Comparison of ENCODE assay signal across 9 cellular contexts in genomic region chr14:49623941-49624806, GRCh38. TPM values are rescaled to one million over a fixed set of nuclear protein-coding genes. Genes with fewer than 3 reads are reported as not detected.
DNase-seq lines count a peak whose midpoint lies in the region; ATAC-seq and TF ChIP-seq lines count a peak whose summit lies in the region.
"Had no signal": no experiment of that assay in that cellular context is flagged by ENCODE, and none has a peak within 500 bp of the region (broad histone marks: within the 10 kb centered on the region; RNA-seq: fewer than 3 reads in every experiment).

No MANE protein-coding gene starts in this region.

- H3K27ac ChIP-seq in breast epithelium: no peak overlapping the region
- peak overlapping the region; percentile 96 for H3K27ac ChIP-seq in epithelial cell of prostate
- peak overlapping the region; percentile 31 to 42 for H3K27ac ChIP-seq in testis
- no peak overlapping the region for H3K27ac ChIP-seq in substantia nigra (ENCODE audit: low read depth, low read length, poor library complexity, severe bottlenecking)

- H3K27me3 ChIP-seq in breast epithelium (no peaks in the 10 kb centered on the region), testis (no peaks in the 10 kb centered on the region)

- CTCF ChIA-PET in MCF 10A (lab: Yijun Ruan, JAX): interaction anchor here (0.7 to 0.9 kb wide), 3 partner anchors 8 to 237 kb away, joined by 3 to 5 read pairs (median 4); no protein-coding TSS in a partner anchor

- POLR2A ChIA-PET in MCF 10A (lab: Yijun Ruan, JAX): interaction anchor here (0.6 to 8.1 kb wide), 10 partner anchors 9 to 689 kb away, joined by 3 to 280 read pairs (median 6); partner anchors contain the start of genes DNAAF2, KLHDC2, LRR1 and RPS29

- intact Hi-C loops in MCF 10A (cut with micrococcal nuclease): loop anchor here (1.0 to 5.0 kb wide), 2 partner anchors 9 to 162 kb away; no protein-coding TSS in a partner anchor
- intact Hi-C loops in breast epithelium (cut with DNase I; ENCODE audit: low total_unique reads): loop anchor here (5.0 to 10.0 kb wide), 2 partner anchors 143 to 211 kb away; partner anchors contain the start of gene KLHDC2
- intact Hi-C loops in testis (cut with DNase I; ENCODE audit: low total_unique reads): no loop called here
- intact Hi-C loops in left ventricle myocardium superior (cut with micrococcal nuclease): no loop called here

- ATAC-seq in T-helper 17 cell: peak; percentile 39
- no peak for ATAC-seq in left ventricle myocardium superior

- WGBS in testis, 2 donors: 61 to 62% methylated on average over 6 of the region's 6 CpGs

- H3K27ac Mint-ChIP-seq in MCF 10A (ENCODE audit: low read depth, unreplicated experiment) (peak overlapping the region; percentile 67), T-helper 17 cell (peak overlapping the region; percentile 99)
- H3K27ac Mint-ChIP-seq: nephron had no signal

- H3K4me3 ChIP-seq in breast epithelium: no peak overlapping the region
- peak overlapping the region in 1 of 2 donors; percentile 8 for H3K4me3 ChIP-seq in testis

- no peak for TF ChIP-seq CTCF in MCF 10A (IDR thresholded peaks at IDR 0.05; ENCODE audit: unreplicated experiment)
- TF ChIP-seq CTCF in breast epithelium (IDR thresholded peaks at IDR 0.05): no peak
- no peak for TF ChIP-seq CTCF in testis (IDR thresholded peaks at IDR 0.05)

- H3K4me3 Mint-ChIP-seq in MCF 10A (ENCODE audit: unreplicated experiment) (peak overlapping the region; percentile 48), T-helper 17 cell (peak overlapping the region; percentile 67)

- peak; percentile 62 for DNase-seq in MCF 10A (ENCODE audit: unreplicated experiment)
- DNase-seq in breast epithelium (ENCODE audit: low spot score in 2 of 2): no peak
- DNase-seq in T-helper 17 cell: peak in 1 of 3 donors; percentile 24
- peak; percentile 60 for DNase-seq in epithelial cell of prostate (ENCODE audit: low read depth, low spot score)
- no peak for DNase-seq in testis
- no peak for DNase-seq in NCI-H2171 (lab: John Stamatoyannopoulos, UW)
- no peak for DNase-seq in substantia nigra (lab: John Stamatoyannopoulos, UW)
- DNase-seq in left ventricle myocardium superior: no peak

- H3K9me3 ChIP-seq in breast epithelium (no peaks in the 10 kb centered on the region), T-helper 17 cell (ENCODE audit: control insufficient read depth, low read length, poor library complexity, severe bottlenecking) (no peaks in the 10 kb centered on the region), testis (no peaks in the 10 kb centered on the region)

- TF ChIP-seq POLR2A in breast epithelium (IDR thresholded peaks at IDR 0.05) (no peak), testis (IDR thresholded peaks at IDR 0.05) (no peak)

- H3K4me1 Mint-ChIP-seq in MCF 10A (ENCODE audit: insufficient read depth, unreplicated experiment) (peaks cover 9% of the 10 kb centered on the region), T-helper 17 cell (peaks cover 20% of the 10 kb centered on the region)

- H3K4me1 ChIP-seq in breast epithelium: peaks cover 4 to 6% of the 10 kb centered on the region in 2 donors
- H3K4me1 ChIP-seq in testis: peaks cover 25% of the 10 kb centered on the region

- BruUV-seq in MCF 10A (replicated peaks; lab: Mats Ljungman, UMichigan): no TSS peak

- H3K9me3 Mint-ChIP-seq in MCF 10A (ENCODE audit: unreplicated experiment): no peaks in the 10 kb centered on the region
- H3K9me3 Mint-ChIP-seq: nephron had no signal

- no peaks in the 10 kb centered on the region for H3K36me3 ChIP-seq in breast epithelium
- no peaks in the 10 kb centered on the region for H3K36me3 ChIP-seq in testis (ENCODE audit: low read depth, missing control alignments)

- H3K27me3 Mint-ChIP-seq in MCF 10A (ENCODE audit: insufficient read depth, unreplicated experiment) (no peaks in the 10 kb centered on the region), T-helper 17 cell (no peaks in the 10 kb centered on the region)

- peaks cover 63% of the 10 kb centered on the region for H3K36me3 Mint-ChIP-seq in MCF 10A (ENCODE audit: insufficient read depth, unreplicated experiment)
- peaks cover 5% of the 10 kb centered on the region for H3K36me3 Mint-ChIP-seq in T-helper 17 cell (ENCODE audit: low read depth)

RNA-seq across cellular contexts. Expression of gene MGAT2, which starts 3.6 kb away (rescaled TPM):
- total RNA-seq in MCF 10A (2022): 43.8 and 44.3 TPM in 2 replicates
- 10 to 100 TPM; 21.6 to 24.9 (median 22.1) TPM for total RNA-seq in breast epithelium
- total RNA-seq in T-helper 17 cell: 10 to 100 TPM; 30.0 to 34.5 TPM
- total RNA-seq in testis: 10 to 100 TPM; 88.8 to 89.1 TPM
- polyA plus RNA-seq in testis (ENCODE audit: insufficient read depth, low read depth, low replicate concordance): 58.3 TPM
- 9.6 TPM for total RNA-seq in left ventricle myocardium superior

RNA-seq across cellular contexts. Expression of gene RPL36AL, which starts 3.7 kb away (rescaled TPM):
- 257 and 299 TPM in 2 replicates for total RNA-seq in MCF 10A (2022)
- total RNA-seq in breast epithelium: 100 to 1,000 TPM; 161 to 303 (median 269) TPM
- total RNA-seq in T-helper 17 cell: 100 to 1,000 TPM; 209 to 250 TPM
- total RNA-seq in testis: 100 to 1,000 TPM; 102 to 114 TPM
- polyA plus RNA-seq in testis (ENCODE audit: insufficient read depth, low read depth, low replicate concordance): 193 TPM
- total RNA-seq in left ventricle myocardium superior: 149 TPM

RNA-seq across cellular contexts. Expression of gene DNAAF2, which starts 10.9 kb away (rescaled TPM):
- total RNA-seq in MCF 10A (2022): 6.8 and 9.9 TPM in 2 replicates
- total RNA-seq in breast epithelium: 10 to 100 TPM in 2 of 3 donors, 1 to 10 TPM in 1; 7.2 to 15.8 (median 12.1) TPM
- 10 to 100 TPM; 25.7 to 34.0 TPM for total RNA-seq in T-helper 17 cell
- 10 to 100 TPM; 15.3 to 18.2 TPM for total RNA-seq in testis
- 12.7 TPM for polyA plus RNA-seq in testis (ENCODE audit: insufficient read depth, low read depth, low replicate concordance)
- total RNA-seq in left ventricle myocardium superior: 6.8 TPM

RNA-seq across cellular contexts. Expression of gene LRR1, which starts 25.4 kb away (rescaled TPM):
- total RNA-seq in MCF 10A (2022) (17.0 and 19.8 TPM in 2 replicates), breast epithelium (1 to 10 TPM; 7.9 to 9.8 (median 9.2) TPM), T-helper 17 cell (10 to 100 TPM in 1 of 2 donors, 1 to 10 TPM in 1; 7.4 to 10.3 TPM), testis (10 to 100 TPM; 23.8 to 35.8 TPM), left ventricle myocardium superior (5.8 TPM)
- polyA plus RNA-seq in testis (ENCODE audit: insufficient read depth, low read depth, low replicate concordance): 85.7 TPM

RNA-seq across cellular contexts. Expression of gene RPS29, which starts 38.0 kb away (rescaled TPM):
- total RNA-seq in MCF 10A (2022) (1,499 and 1,837 TPM in 2 replicates), breast epithelium (over 10,000 TPM in 2 of 3 donors, 1,000 to 10,000 TPM in 1; 6,323 to 14,663 (median 13,626) TPM), T-helper 17 cell (1,000 to 10,000 TPM; 3,969 to 4,133 TPM), testis (1,000 to 10,000 TPM; 2,556 to 3,974 TPM), left ventricle myocardium superior (791 TPM)
- 1,765 TPM for polyA plus RNA-seq in testis (ENCODE audit: insufficient read depth, low read depth, low replicate concordance)

Comparison
In these comparisons a context has a peak if more than half of its experiments do, and no peak if none do; other contexts are left out.
1. DNase-seq: peak in MCF 10A (single experiment) and epithelial cell of prostate (single experiment); none in breast epithelium (0 of 2), testis (single experiment), NCI-H2171 (single experiment), substantia nigra (0 of 49) and left ventricle myocardium superior (single experiment).
2. H3K27ac ChIP-seq: peak in epithelial cell of prostate (single experiment) and testis (2 of 2); none in breast epithelium (0 of 2) and substantia nigra (single experiment).
3. intact Hi-C loops: an anchor here in MCF 10A (1.0 to 5.0 kb wide) and breast epithelium (5.0 to 10.0 kb wide); none called in testis and left ventricle myocardium superior.